In the genomic region with DNA sequence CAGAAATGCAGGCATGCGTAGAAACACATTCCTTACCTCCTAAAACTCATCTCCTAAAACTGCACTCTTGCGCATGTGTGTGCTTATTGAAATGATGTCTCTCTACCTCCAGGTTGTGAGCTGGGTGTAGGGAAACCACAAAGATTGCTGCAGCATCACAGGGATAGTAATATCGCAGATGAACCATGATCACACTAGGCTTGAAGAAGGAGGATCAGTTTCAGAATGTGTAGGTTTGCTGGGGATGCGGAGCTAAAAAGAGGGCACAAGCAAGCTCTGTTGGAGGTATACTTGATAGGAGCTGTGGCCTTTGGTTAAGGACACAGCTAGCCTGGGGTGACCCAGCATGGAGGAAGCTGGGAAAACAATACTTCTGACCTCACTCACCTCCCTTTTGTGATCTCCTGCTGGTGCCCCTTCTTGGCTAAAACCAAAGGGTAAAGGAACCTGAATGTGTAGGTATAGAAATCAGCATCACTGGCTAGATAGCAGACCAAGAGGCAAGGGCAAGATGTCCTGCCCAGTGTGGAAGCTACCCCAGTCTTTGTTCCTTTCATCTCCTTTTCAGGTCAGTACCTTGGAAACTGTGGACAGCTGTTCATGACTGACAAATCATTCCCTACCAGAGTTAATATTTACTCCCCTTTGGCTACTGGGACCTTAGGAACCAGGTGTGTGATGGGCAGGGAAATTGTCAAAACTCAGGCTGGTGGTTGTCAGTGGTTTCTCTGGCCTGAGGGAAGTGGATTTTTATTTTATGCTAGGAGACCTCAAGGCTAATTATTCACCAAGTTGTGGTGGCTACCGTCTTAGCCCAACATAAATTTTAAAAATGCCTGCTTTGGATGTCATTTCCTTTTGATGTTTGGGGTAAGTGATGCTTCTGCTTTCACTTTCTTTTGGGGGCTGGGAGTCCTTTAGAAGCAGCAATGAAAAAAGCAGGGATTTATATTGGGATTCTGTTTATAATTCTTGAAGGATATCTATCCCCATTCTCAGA, we compare ENCODE assay signal across 9 cellular contexts.
DNase-seq lines count a peak whose midpoint lies in the region; ATAC-seq and TF ChIP-seq lines count a peak whose summit lies in the region.
"Had no signal": no experiment of that assay in that cellular context is flagged by ENCODE, and none has a peak within 500 bp of the region (broad histone marks: within the 10 kb centered on the region; RNA-seq: fewer than 3 reads in every experiment).

No MANE protein-coding gene starts in this region.

- H3K36me3 ChIP-seq in endodermal cell (ENCODE audit: control insufficient read depth, insufficient read depth, low read length) (peaks cover 8% of the 10 kb centered on the region), prostate gland (no peaks in the 10 kb centered on the region)
- H3K36me3 ChIP-seq: right lobe of liver had no signal

- peaks cover 11% of the 10 kb centered on the region for H3K36me3 Mint-ChIP-seq in endodermal cell (ENCODE audit: low read depth)

- H3K4me1 Mint-ChIP-seq in endodermal cell = peaks cover 48% of the 10 kb centered on the region

- H3K27me3 Mint-ChIP-seq in endodermal cell (ENCODE audit: insufficient read depth) = no peaks in the 10 kb centered on the region

- H3K9ac ChIP-seq in endodermal cell (ENCODE audit: extremely low read depth, low read length, poor library complexity, severe bottlenecking) = no peak overlapping the region

- DNase-seq in GM20000 (ENCODE audit: low spot score) (peak; percentile 42), endodermal cell (peak; percentile 55), NCI-H1930 (lab: John Stamatoyannopoulos, UW) (no peak), NCI-H1092 treated with DMSO at 0.1 percent for 48 hours (lab: John Stamatoyannopoulos, UW) (no peak), sciatic nerve (ENCODE audit: low spot score) (no peak), prostate gland (ENCODE audit: low spot score) (no peak)
- DNase-seq: right lobe of liver had no signal

- no peak overlapping the region for H3K4me3 Mint-ChIP-seq in endodermal cell

- ATAC-seq in HG03442 (IDR thresholded peaks at IDR 0.05; ENCODE audit: unreplicated experiment) (peak; percentile 43), sciatic nerve (no peak)

- H3K9me3 ChIP-seq in endodermal cell (ENCODE audit: control insufficient read depth, low read length) (peaks cover 8% of the 10 kb centered on the region), prostate gland (no peaks in the 10 kb centered on the region)
- H3K9me3 ChIP-seq: right lobe of liver had no signal

- peak overlapping the region; percentile 64; the same call in 1 of the 2 replicates for H3K4me3 ChIP-seq in GM08714 (ENCODE audit: low read length)
- H3K4me3 ChIP-seq in endodermal cell (ENCODE audit: low read length) = no peak overlapping the region
- H3K4me3 ChIP-seq in prostate gland = no peak overlapping the region
- H3K4me3 ChIP-seq: right lobe of liver had no signal

- peaks cover 17% of the 10 kb centered on the region for H3K4me1 ChIP-seq in endodermal cell (ENCODE audit: control insufficient read depth, insufficient read depth, low read length)
- H3K4me1 ChIP-seq in prostate gland (replicated peaks) = no peaks in the 10 kb centered on the region

- WGBS in endodermal cell (ENCODE audit: insufficient coverage in 1 of 2, insufficient read length in 1 of 2), 2 experiments = 93 to 95% methylated on average over 2 to 5 of the region's 5 CpGs
- WGBS in prostate gland = 88% methylated on average over 5 of the region's 5 CpGs

- TF ChIP-seq CTCF in GM20000 (IDR thresholded peaks at IDR 0.05; ENCODE audit: extremely low read depth, missing control alignments) (no peak), endodermal cell (conservative IDR thresholded peaks at IDR 0.05) (no peak), prostate gland (IDR thresholded peaks at IDR 0.05) (no peak)

- H3K27ac Mint-ChIP-seq in endodermal cell = no peak overlapping the region

- TF ChIP-seq POLR2A in prostate gland (IDR thresholded peaks at IDR 0.05) = no peak

- H3K27ac ChIP-seq in endodermal cell (ENCODE audit: low read depth, low read length) (no peak overlapping the region), prostate gland (no peak overlapping the region)

- intact Hi-C loops in sciatic nerve (cut with DNase I) (no loop called here), prostate gland (cut with DNase I) (loop anchor here (5.0 kb wide), 1 partner anchor 117 kb away; the partner anchor contains the start of gene SETBP1)

- no peaks in the 10 kb centered on the region for H3K27me3 ChIP-seq in endodermal cell (ENCODE audit: control insufficient read depth, insufficient read depth, low read length, poor library complexity, severe bottlenecking)
- H3K27me3 ChIP-seq in prostate gland (replicated peaks; ENCODE audit: insufficient read depth) = no peaks in the 10 kb centered on the region
- H3K27me3 ChIP-seq: right lobe of liver had no signal

- peaks cover 7% of the 10 kb centered on the region for H3K9me3 Mint-ChIP-seq in endodermal cell

Comparison
In these comparisons a context has a peak if more than half of its experiments do, and no peak if none do; other contexts are left out.
1. DNase-seq: peak in GM20000 (single experiment) and endodermal cell (single experiment); none in NCI-H1930 (0 of 2), NCI-H1092 treated with DMSO at 0.1 percent for 48 hours (single experiment), sciatic nerve (single experiment) and prostate gland (single experiment).